Comparison of ENCODE assay signal across 11 cellular contexts in the genomic region with DNA sequence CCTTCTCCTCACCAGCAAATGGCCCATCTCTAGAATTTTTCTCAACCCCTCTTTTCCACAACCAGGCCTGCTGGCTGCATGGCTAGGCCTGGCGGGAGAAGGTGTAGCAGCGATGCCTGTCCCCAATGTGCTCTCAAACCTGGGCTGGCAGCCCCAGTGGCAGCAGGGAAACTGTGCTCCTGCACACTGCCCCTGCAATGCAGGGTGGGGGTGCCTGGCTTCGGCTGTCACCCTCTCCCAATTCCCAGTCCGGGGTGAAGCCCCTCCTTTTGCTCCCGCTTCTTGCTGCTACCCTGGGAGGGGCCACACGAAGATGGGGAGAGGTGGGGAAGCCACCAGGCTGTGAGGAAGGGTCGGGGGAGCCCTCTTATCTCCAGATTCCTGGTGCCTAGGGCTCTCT. TPM values are rescaled to one million over a fixed set of nuclear protein-coding genes. Genes with fewer than 3 reads are reported as not detected.
"Had no signal": no experiment of that assay in that cellular context is flagged by ENCODE, and none has a peak within 500 bp of the region (broad histone marks: within the 10 kb centered on the region; RNA-seq: fewer than 3 reads in every experiment).

No MANE protein-coding gene starts in this region.

- H3K4me1 ChIP-seq: HAP-1 had no signal

- H3K27ac Mint-ChIP-seq: HFFc6 had no signal

- H3K4me3 Mint-ChIP-seq: HFFc6 had no signal

- H3K27ac ChIP-seq: GM23248 had no signal

- ATAC-seq: HCT116, K562 had no signal

- H3K9ac ChIP-seq: GM23248 had no signal

- H3K36me3 ChIP-seq: HAP-1 had no signal

- H3K4me3 ChIP-seq: GM23248, HAP-1, K562 had no signal

- DNase-seq: GM23248, H7, HFFc6, IMR-90, KG1 had no signal

- H3K9me3 Mint-ChIP-seq: HFFc6 had no signal

- H3K9me3 ChIP-seq: HAP-1 had no signal

- FAIRE-seq: HTR-8/SVneo, K562 had no signal

RNA-seq across cellular contexts. Expression of a gene that starts 36.1 kb away (rescaled TPM):
- total RNA-seq: H4, HT-29, IMR-90 had no signal
